ENCODE assay signal across 11 cellular contexts in the genomic region with DNA sequence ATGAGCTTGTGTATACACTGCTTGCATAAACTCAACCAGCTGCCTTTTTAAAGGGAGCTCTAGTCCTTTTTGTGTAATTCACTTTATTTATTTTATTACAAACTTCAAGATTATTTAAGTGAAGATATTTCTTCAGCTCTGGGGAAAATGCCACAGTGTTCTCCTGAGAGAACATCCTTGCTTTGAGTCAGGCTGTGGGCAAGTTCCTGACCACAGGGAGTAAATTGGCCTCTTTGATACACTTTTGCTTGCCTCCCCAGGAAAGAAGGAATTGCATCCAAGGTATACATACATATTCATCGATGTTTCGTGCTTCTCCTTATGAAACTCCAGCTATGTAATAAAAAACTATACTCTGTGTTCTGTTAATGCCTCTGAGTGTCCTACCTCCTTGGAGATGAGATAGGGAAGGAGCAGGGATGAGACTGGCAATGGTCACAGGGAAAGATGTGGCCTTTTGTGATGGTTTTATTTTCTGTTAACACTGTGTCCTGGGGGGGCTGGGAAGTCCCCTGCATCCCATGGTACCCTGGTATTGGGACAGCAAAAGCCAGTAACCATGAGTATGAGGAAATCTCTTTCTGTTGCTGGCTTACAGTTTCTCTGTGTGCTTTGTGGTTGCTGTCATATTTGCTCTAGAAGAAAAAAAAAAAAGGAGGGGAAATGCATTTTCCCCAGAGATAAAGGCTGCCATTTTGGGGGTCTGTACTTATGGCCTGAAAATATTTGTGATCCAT. TPM values are rescaled to one million over a fixed set of nuclear protein-coding genes. Genes with fewer than 3 reads are reported as not detected.
DNase-seq lines count a peak whose midpoint lies in the region; ATAC-seq and TF ChIP-seq lines count a peak whose summit lies in the region.
"Had no signal": no experiment of that assay in that cellular context is flagged by ENCODE, and none has a peak within 500 bp of the region (broad histone marks: within the 10 kb centered on the region; RNA-seq: fewer than 3 reads in every experiment).

No MANE protein-coding gene starts in this region.

- no peaks in the 10 kb centered on the region for H4K20me1 ChIP-seq in mammary epithelial cell (ENCODE audit: insufficient read depth, low read length)

- H3K27ac ChIP-seq in Panc1 (ENCODE audit: low read length): no peak overlapping the region
- no peak overlapping the region for H3K27ac ChIP-seq in mammary epithelial cell (ENCODE audit: insufficient read depth, low read depth, low read length)
- H3K27ac ChIP-seq: hepatocyte, ovary had no signal

- peaks cover 91% of the 10 kb centered on the region for H3K36me3 Mint-ChIP-seq in activated CD4-positive, alpha-beta T cell treated with anti-CD3 and anti-CD28 coated beads, Interleukin-2, amount 10 ng/mL, durations not matched to agents 24 days and 14 days (ENCODE audit: low read depth)

- peak overlapping the region; percentile 85 for H3K27ac Mint-ChIP-seq in activated CD4-positive, alpha-beta T cell treated with anti-CD3 and anti-CD28 coated beads, Interleukin-2, amount 10 ng/mL, durations not matched to agents 24 days and 14 days

- dilution Hi-C loops in mammary epithelial cell (cut with HindIII; ENCODE audit: low sequenced_read_pairs): loop anchor here (5.0 kb wide), 1 partner anchor 65 kb away; no protein-coding TSS in a partner anchor

- peaks cover 54% of the 10 kb centered on the region for H3K4me1 Mint-ChIP-seq in activated CD4-positive, alpha-beta T cell treated with anti-CD3 and anti-CD28 coated beads, Interleukin-2, amount 10 ng/mL, durations not matched to agents 24 days and 14 days

- no peaks in the 10 kb centered on the region for H3K4me1 ChIP-seq in Panc1 (ENCODE audit: control insufficient read depth, insufficient read depth, low read length)
- peaks cover 11% of the 10 kb centered on the region for H3K4me1 ChIP-seq in mammary epithelial cell (ENCODE audit: insufficient read depth, low read length)

- intact Hi-C loops in activated CD4-positive, alpha-beta T cell treated with anti-CD3 and anti-CD28 coated beads, Interleukin-2, amount 10 ng/mL, durations not matched to agents 24 days and 14 days (cut with micrococcal nuclease): loop anchor here (1.0 kb wide), 1 partner anchor 9 kb away; no protein-coding TSS in a partner anchor
- intact Hi-C loops in Panc1 (cut with micrococcal nuclease; ENCODE audit: unreplicated experiment) (no loop called here), mammary epithelial cell (cut with micrococcal nuclease) (loop anchor here (2.0 kb wide), 1 partner anchor 58 kb away; no protein-coding TSS in a partner anchor)

- no peak overlapping the region for H3K4me3 ChIP-seq in Panc1 (ENCODE audit: low read depth in 2 of 2, low read length in 2 of 2)
- no peak overlapping the region for H3K4me3 ChIP-seq in mammary epithelial cell (replicated peaks in 1 of 3; ENCODE audit: insufficient read depth in 1 of 3, low read depth in 2 of 3, low read length in 3 of 3)
- H3K4me3 ChIP-seq: hepatocyte, ovary had no signal

- no peaks in the 10 kb centered on the region for H3K27me3 Mint-ChIP-seq in activated CD4-positive, alpha-beta T cell treated with anti-CD3 and anti-CD28 coated beads, Interleukin-2, amount 10 ng/mL, durations not matched to agents 24 days and 14 days

- peak overlapping the region; percentile 62 for H3K4me3 Mint-ChIP-seq in activated CD4-positive, alpha-beta T cell treated with anti-CD3 and anti-CD28 coated beads, Interleukin-2, amount 10 ng/mL, durations not matched to agents 24 days and 14 days

- no peak overlapping the region for H3K9ac ChIP-seq in mammary epithelial cell (ENCODE audit: insufficient read depth, low read length)

- H3K36me3 ChIP-seq in Panc1 (ENCODE audit: control insufficient read depth, insufficient read depth, low read length) (peaks cover 6% of the 10 kb centered on the region), mammary epithelial cell (ENCODE audit: insufficient read depth, low read length) (peaks cover 28% of the 10 kb centered on the region)
- H3K36me3 ChIP-seq: ovary had no signal

- H2AFZ ChIP-seq in mammary epithelial cell (ENCODE audit: low read depth, low read length): no peak overlapping the region
- H2AFZ ChIP-seq: hepatocyte had no signal

- peaks cover 12% of the 10 kb centered on the region for H3K79me2 ChIP-seq in mammary epithelial cell (ENCODE audit: insufficient read depth, low read length)
- H3K79me2 ChIP-seq: hepatocyte had no signal

- no peak overlapping the region for H3K4me2 ChIP-seq in mammary epithelial cell (ENCODE audit: insufficient read depth, low read depth, low read length)
- H3K4me2 ChIP-seq: hepatocyte had no signal

- no peaks in the 10 kb centered on the region for H3K27me3 ChIP-seq in Panc1 (ENCODE audit: control insufficient read depth, insufficient read depth, low read length)
- H3K27me3 ChIP-seq in mammary epithelial cell (ENCODE audit: insufficient read depth, low read length): no peaks in the 10 kb centered on the region
- H3K27me3 ChIP-seq: hepatocyte, ovary had no signal

- no peak for TF ChIP-seq CTCF in Panc1 (IDR thresholded peaks at IDR 0.05)
- no peak for TF ChIP-seq CTCF in mammary epithelial cell (conservative IDR thresholded peaks at IDR 0.05 in 1 of 2, IDR thresholded peaks at IDR 0.05 in 1 of 2; ENCODE audit: extremely low read depth in 1 of 2, insufficient read depth in 1 of 2, low read depth in 1 of 2, low read length in 2 of 2)

- H3K9me3 Mint-ChIP-seq in activated CD4-positive, alpha-beta T cell treated with anti-CD3 and anti-CD28 coated beads, Interleukin-2, amount 10 ng/mL, durations not matched to agents 24 days and 14 days: peaks cover 14% of the 10 kb centered on the region

- 13% methylated on average over 2 of the region's 2 CpGs for WGBS in mammary epithelial cell (ENCODE audit: low coverage, missing lambda C conversion rate)

- CTCF ChIA-PET in Panc1 (lab: Charles Lee): no interaction called here
- CTCF ChIA-PET in mammary epithelial cell (lab: Charles Lee; ENCODE audit: low non-redundant PET): interaction anchor here (0.5 kb wide), 1 partner anchor 51 kb away, joined by 5 read pairs; no protein-coding TSS in a partner anchor

- BruUV-seq in Panc1 (replicated peaks; lab: Mats Ljungman, UMichigan): TSS peak; percentile 70
- BruUV-seq in mammary epithelial cell (replicated peaks; lab: Mats Ljungman, UMichigan): TSS peak; percentile 13

- DNase-seq in activated CD4-positive, alpha-beta T cell treated with anti-CD3 and anti-CD28 coated beads, Interleukin-2, amount 10 ng/mL, durations not matched to agents 24 days and 14 days: peak; percentile 74
- DNase-seq in activated CD4-positive, alpha-beta T cell treated with anti-CD3 and anti-CD28 coated beads, Interleukin-2, amount 50 U/mL, for 4 hours: no peak
- no peak for DNase-seq in Panc1 (ENCODE audit: low read depth, low spot score)
- peak; percentile 44 for DNase-seq in mammary epithelial cell
- no peak for DNase-seq in stimulated activated naive CD8-positive, alpha-beta T cell treated with anti-CD3 and anti-CD28 coated beads, Interleukin-15, Interleukin-2, amounts not matched to agents 100 U/mL and 50 U/mL, for 24 hours
- DNase-seq in NCI-H345 treated with DMSO at 0.1 percent for 48 hours (lab: John Stamatoyannopoulos, UW; ENCODE audit: unreplicated experiment): no peak
- DNase-seq: NCI-H2227 treated with DMSO at 0.1 percent for 48 hours, ovary had no signal

- H3K9me3 ChIP-seq in Panc1 (ENCODE audit: control insufficient read depth, insufficient read depth, low read depth, low read length): no peaks in the 10 kb centered on the region
- H3K9me3 ChIP-seq in mammary epithelial cell (replicated peaks; ENCODE audit: insufficient read depth, low read length): no peaks in the 10 kb centered on the region
- H3K9me3 ChIP-seq: ovary had no signal

- ATAC-seq in Panc1 (no peak), GM19035 (IDR thresholded peaks at IDR 0.05; ENCODE audit: unreplicated experiment) (no peak), GM21717 (IDR thresholded peaks at IDR 0.05; ENCODE audit: unreplicated experiment) (no peak)
- peak; percentile 20 for ATAC-seq in stimulated activated naive CD8-positive, alpha-beta T cell treated with anti-CD3 and anti-CD28 coated beads, Interleukin-15, Interleukin-2, amounts not matched to agents 100 U/mL and 50 U/mL, for 24 hours

- POLR2A ChIA-PET in Panc1 (lab: Charles Lee): no interaction called here

- in situ Hi-C loops in Panc1 (cut with HindIII; ENCODE audit: low pct_unique_long_range_greater_than_20kb, low sequenced_read_pairs) (no loop called here), mammary epithelial cell (cut with MboI; ENCODE audit: low sequenced_read_pairs in 2 of 2) (no loop called here)

RNA-seq across cellular contexts. Expression of a gene that starts 15.3 kb away (rescaled TPM):
- total RNA-seq in activated CD4-positive, alpha-beta T cell treated with anti-CD3 and anti-CD28 coated beads, Interleukin-2, amount 10 ng/mL, durations not matched to agents 24 days and 14 days: 249 and 254 TPM in 2 replicates
- total RNA-seq in Panc1 (2021; ENCODE audit: unreplicated experiment) (15.0 TPM), mammary epithelial cell (100 to 1,000 TPM in 1 of 2 donors, 1 to 10 TPM in 1; 5.2 to 117 TPM)
- 6.2 TPM for polyA plus RNA-seq in Panc1 (2012; ENCODE audit: insufficient read length)
- polyA plus RNA-seq in mammary epithelial cell: 12.2 TPM
- 14.5 TPM for polyA minus RNA-seq in mammary epithelial cell

Comparison
In these comparisons a context has a peak if more than half of its experiments do, and no peak if none do; other contexts are left out.
1. DNase-seq: peak in activated CD4-positive, alpha-beta T cell treated with anti-CD3 and anti-CD28 coated beads, Interleukin-2, amount 10 ng/mL, durations not matched to agents 24 days and 14 days (single experiment) and mammary epithelial cell (single experiment); none in activated CD4-positive, alpha-beta T cell treated with anti-CD3 and anti-CD28 coated beads, Interleukin-2, amount 50 U/mL, for 4 hours (0 of 2), Panc1 (single experiment), stimulated activated naive CD8-positive, alpha-beta T cell treated with anti-CD3 and anti-CD28 coated beads, Interleukin-15, Interleukin-2, amounts not matched to agents 100 U/mL and 50 U/mL, for 24 hours (single experiment) and NCI-H345 treated with DMSO at 0.1 percent for 48 hours (single experiment).